ENCODE assay signal across 30 cellular contexts in the genomic region with DNA sequence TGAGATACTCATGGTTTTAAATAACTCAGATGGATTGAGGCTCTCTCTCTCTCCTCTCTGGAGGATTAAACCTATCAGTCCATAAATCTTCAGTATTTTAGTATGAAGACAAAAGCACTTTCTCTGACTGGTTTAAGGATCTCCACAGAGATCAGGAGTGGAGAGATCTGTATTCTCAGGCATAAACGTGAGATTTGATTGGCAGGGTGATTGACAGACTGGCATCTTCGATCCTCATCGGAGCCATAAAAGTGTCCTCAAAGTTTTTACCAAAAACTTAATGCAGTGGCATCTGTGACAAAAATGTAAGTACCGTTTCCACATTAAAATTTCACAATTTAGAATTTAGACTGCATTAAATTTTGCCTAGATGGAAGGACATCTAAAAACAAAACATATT.
A peak's percentile ranks its signal among the peaks of the same experiment; 100 is the strongest.
DNase-seq lines count a peak whose midpoint lies in the region; FAIRE-seq and TF ChIP-seq lines count a peak whose summit lies in the region.
"Had no signal": no experiment of that assay in that cellular context is flagged by ENCODE, and none has a peak within 500 bp of the region (broad histone marks: within the 10 kb centered on the region; RNA-seq: fewer than 3 reads in every experiment).

No MANE protein-coding gene starts in this region.

- TF ChIP-seq CTCF in keratinocyte (optimal IDR thresholded peaks at IDR 0.05 in 1 of 3, IDR thresholded peaks at IDR 0.05 in 1 of 3, conservative IDR thresholded peaks at IDR 0.05 in 1 of 3; ENCODE audit: extremely low read depth in 1 of 3, insufficient read depth in 2 of 3, low read length in 3 of 3), result no peak

- CTCF ChIA-PET in HEK293T (lab: Yijun Ruan, JAX), result no interaction called here

- no peak overlapping the region for H3K9ac ChIP-seq in keratinocyte (ENCODE audit: control insufficient read depth, extremely low read depth, insufficient read depth, low read length)
- H3K9ac ChIP-seq: BLaER1; BLaER1 treated with 17β-estradiol and CSF1 and Interleukin-3, amounts not matched to agents 10 nM and 100 nM had no signal

- H3K79me2 ChIP-seq in keratinocyte (ENCODE audit: control insufficient read depth, insufficient read depth, low read length), result no peaks in the 10 kb centered on the region

- no peak overlapping the region for H3K27ac ChIP-seq in keratinocyte (ENCODE audit: control insufficient read depth, insufficient read depth, low read length)
- H3K27ac ChIP-seq: 22Rv1; A549; BLaER1; BLaER1 treated with 17β-estradiol and CSF1 and Interleukin-3, amounts not matched to agents 10 nM and 100 nM; C4-2B had no signal

- no peak overlapping the region for H3K4me2 ChIP-seq in keratinocyte (ENCODE audit: control insufficient read depth, extremely low read depth, insufficient read depth, low read depth, low read length)
- H3K4me2 ChIP-seq: A549; BLaER1; BLaER1 treated with 17β-estradiol and CSF1 and Interleukin-3, amounts not matched to agents 10 nM and 100 nM had no signal

- H2AFZ ChIP-seq in keratinocyte (ENCODE audit: control insufficient read depth, low read length), result no peak overlapping the region

- no peaks in the 10 kb centered on the region for H3K36me3 ChIP-seq in keratinocyte (ENCODE audit: control insufficient read depth in 2 of 2, extremely low read depth in 1 of 2, insufficient read depth in 2 of 2, low read length in 2 of 2)
- H3K36me3 ChIP-seq: BE2C; BLaER1; BLaER1 treated with 17β-estradiol and CSF1 and Interleukin-3, amounts not matched to agents 10 nM and 100 nM had no signal

- POLR2A ChIA-PET in HEK293T (lab: Yijun Ruan, JAX), result no interaction called here

- H3K27me3 ChIP-seq in keratinocyte (ENCODE audit: control insufficient read depth, extremely low read depth, insufficient read depth, low read length), result no peaks in the 10 kb centered on the region
- H3K27me3 ChIP-seq: BE2C; BLaER1; BLaER1 treated with 17β-estradiol and CSF1 and Interleukin-3, amounts not matched to agents 10 nM and 100 nM had no signal

- peak; percentile 29 for FAIRE-seq in keratinocyte (lab: Jason Lieb, UNC)
- FAIRE-seq: A549, D721Med had no signal

- no peaks in the 10 kb centered on the region for H3K9me3 ChIP-seq in keratinocyte (ENCODE audit: control insufficient read depth, low read depth, low read length)
- H3K9me3 ChIP-seq: A549; BE2C; BLaER1; BLaER1 treated with 17β-estradiol and CSF1 and Interleukin-3, amounts not matched to agents 10 nM and 100 nM; Caco-2 had no signal

- H3K4me1 ChIP-seq in keratinocyte (ENCODE audit: control insufficient read depth, extremely low read depth, insufficient read depth, low read length), result no peaks in the 10 kb centered on the region
- H3K4me1 ChIP-seq: A549; BE2C; BLaER1; BLaER1 treated with 17β-estradiol and CSF1 and Interleukin-3, amounts not matched to agents 10 nM and 100 nM; Caco-2 had no signal

- no peak overlapping the region for H3K4me3 ChIP-seq in keratinocyte (ENCODE audit: control insufficient read depth in 2 of 3, extremely low read depth in 1 of 3, insufficient read depth in 2 of 3, low read depth in 1 of 3, low read length in 3 of 3)
- H3K4me3 ChIP-seq: A549; BLaER1; BLaER1 treated with 17β-estradiol and CSF1 and Interleukin-3, amounts not matched to agents 10 nM and 100 nM had no signal

- DNase-seq in HEK293T (ENCODE audit: extremely low spot score) (no peak), keratinocyte (ENCODE audit: low read depth, low spot score) (no peak), amniotic stem cell (lab: John Stamatoyannopoulos, UW) (no peak)
- no peak for DNase-seq in activated CD4-positive, CD25-positive, alpha-beta regulatory T cell (lab: John Stamatoyannopoulos, UW)
- DNase-seq: 8988T; ACHN; AML-193; BE2C; C1 segment of cervical spinal cord; Caco-2; Calu3; CD4-positive, alpha-beta memory T cell; CD4-positive, alpha-beta T cell; CD4-positive, CD25-positive, alpha-beta regulatory T cell; CD8-positive, alpha-beta memory T cell; CD8-positive, alpha-beta T cell; COR-L47; DMS 273 treated with DMSO at 0.1 percent for 48 hours; DMS153; DMS53; DMS79; DMS79 treated with DMSO at 0.1 percent for 48 hours; DND-41; EL had no signal

- no peaks in the 10 kb centered on the region for H4K20me1 ChIP-seq in keratinocyte (ENCODE audit: control insufficient read depth, extremely low read depth, insufficient read depth, low read length)
- H4K20me1 ChIP-seq: BLaER1; BLaER1 treated with 17β-estradiol and CSF1 and Interleukin-3, amounts not matched to agents 10 nM and 100 nM had no signal

- dilution Hi-C loops in keratinocyte (cut with MboI; ENCODE audit: extremely low pct_ligation_motif_present, low sequenced_read_pairs), result no loop called here

- H3K9me1 ChIP-seq in keratinocyte (ENCODE audit: control insufficient read depth, extremely low read depth, insufficient read depth, low read length), result no peaks in the 10 kb centered on the region

TF ChIP-seq in HEK293T, 16 proteins besides CTCF, POLR2A, EP300 and RAD21:
- TF ChIP-seq, protein P1, sequence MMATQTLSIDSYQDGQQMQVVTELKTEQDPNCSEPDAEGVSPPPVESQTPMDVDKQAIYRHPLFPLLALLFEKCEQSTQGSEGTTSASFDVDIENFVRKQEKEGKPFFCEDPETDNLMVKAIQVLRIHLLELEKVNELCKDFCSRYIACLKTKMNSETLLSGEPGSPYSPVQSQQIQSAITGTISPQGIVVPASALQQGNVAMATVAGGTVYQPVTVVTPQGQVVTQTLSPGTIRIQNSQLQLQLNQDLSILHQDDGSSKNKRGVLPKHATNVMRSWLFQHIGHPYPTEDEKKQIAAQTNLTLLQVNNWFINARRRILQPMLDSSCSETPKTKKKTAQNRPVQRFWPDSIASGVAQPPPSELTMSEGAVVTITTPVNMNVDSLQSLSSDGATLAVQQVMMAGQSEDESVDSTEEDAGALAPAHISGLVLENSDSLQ (IDR thresholded peaks at IDR 0.05), result peak; percentile 93
- TF ChIP-seq NFRKB (IDR thresholded peaks at IDR 0.05), result no peak
